15 cellular contexts compared by ENCODE assay signal in genomic region chr10:93462371-93462770, GRCh38. TPM values are rescaled to one million over a fixed set of nuclear protein-coding genes. Genes with fewer than 3 reads are reported as not detected.
DNase-seq lines count a peak whose midpoint lies in the region; ATAC-seq, FAIRE-seq and TF ChIP-seq lines count a peak whose summit lies in the region.
"Had no signal": no experiment of that assay in that cellular context is flagged by ENCODE, and none has a peak within 500 bp of the region (broad histone marks: within the 10 kb centered on the region; RNA-seq: fewer than 3 reads in every experiment).

No MANE protein-coding gene starts in this region.

- H3K4me3 Mint-ChIP-seq in endodermal cell: no peak overlapping the region
- H3K4me3 Mint-ChIP-seq: activated T-helper 1 cell treated with anti-CD3 and anti-CD28 coated beads, Interleukin-12 subunit alpha, Interleukin-12 subunit beta, Interleukin-2, Interleukin-4 antibody, amounts not matched to agents 30 ng/mL and 10 ng/mL and 1 ng/mL, durations not matched to agents 14 hours and 24 hours and 36 hours had no signal

- no peak for FAIRE-seq in A549 (lab: Jason Lieb, UNC)
- FAIRE-seq: small intestine had no signal

- H3K9ac ChIP-seq in endodermal cell (ENCODE audit: extremely low read depth, low read length, poor library complexity, severe bottlenecking): no peak overlapping the region

- H3K4me3 ChIP-seq in A549 (no peak overlapping the region), Panc1 (ENCODE audit: low read depth in 2 of 2, low read length in 2 of 2) (no peak overlapping the region), endodermal cell (ENCODE audit: low read length) (no peak overlapping the region)
- H3K4me3 ChIP-seq: body of pancreas, mucosa of descending colon had no signal

- intact Hi-C loops in Panc1 (cut with micrococcal nuclease; ENCODE audit: unreplicated experiment): no loop called here

- TF ChIP-seq POLR2A in A549 (IDR thresholded peaks at IDR 0.05; ENCODE audit: low read length): no peak

- H3K27ac Mint-ChIP-seq in endodermal cell: no peak overlapping the region

- TF ChIP-seq CTCF in A549 (IDR thresholded peaks at IDR 0.05): no peak
- TF ChIP-seq CTCF in Panc1 (IDR thresholded peaks at IDR 0.05): no peak
- no peak for TF ChIP-seq CTCF in endodermal cell (conservative IDR thresholded peaks at IDR 0.05)

- BruUV-seq in Panc1 (replicated peaks; lab: Mats Ljungman, UMichigan): TSS peak; percentile 27

- CTCF ChIA-PET in A549 (lab: Yijun Ruan, JAX) (interaction anchor here (1.5 to 41.4 kb wide), 8 partner anchors 9 to 80 kb away, joined by 3 to 924 read pairs (median 19); partner anchors contain the start of gene MYOF), Panc1 (lab: Charles Lee) (interaction anchor here (0.8 kb wide), 1 partner anchor 19 kb away, joined by 4 read pairs; no protein-coding TSS in a partner anchor)

- no peak for ATAC-seq in A549
- ATAC-seq in Panc1: no peak
- ATAC-seq: body of pancreas had no signal

- POLR2A ChIA-PET in A549 (lab: Yijun Ruan, JAX) (interaction anchor here (0.8 to 2.0 kb wide), 2 partner anchors 18 to 25 kb away, joined by 4 to 8 read pairs; no protein-coding TSS in a partner anchor), Panc1 (lab: Charles Lee) (interaction anchor here (0.8 to 2.1 kb wide), 4 partner anchors 16 to 25 kb away, joined by 3 to 4 read pairs (median 4); partner anchors contain the start of gene MYOF)

- H3K9me3 ChIP-seq in A549 (no peaks in the 10 kb centered on the region), Panc1 (ENCODE audit: control insufficient read depth, insufficient read depth, low read depth, low read length) (no peaks in the 10 kb centered on the region), endodermal cell (ENCODE audit: control insufficient read depth, low read length) (no peaks in the 10 kb centered on the region)
- H3K9me3 ChIP-seq: body of pancreas, mucosa of descending colon had no signal

- H3K4me2 ChIP-seq in A549: peak overlapping the region; percentile 93

- peaks cover 17% of the 10 kb centered on the region for H3K36me3 Mint-ChIP-seq in endodermal cell (ENCODE audit: low read depth)

- no peaks in the 10 kb centered on the region for H3K27me3 Mint-ChIP-seq in endodermal cell (ENCODE audit: insufficient read depth)

- H3K27ac ChIP-seq in A549: peak overlapping the region; percentile 96 to 99
- H3K27ac ChIP-seq in Panc1 (ENCODE audit: low read length): peak overlapping the region; percentile 100
- H3K27ac ChIP-seq in endodermal cell (ENCODE audit: low read depth, low read length): no peak overlapping the region

- no peak for TF ChIP-seq EP300 in A549 (IDR thresholded peaks at IDR 0.05)

- DNase-seq in A549 (ENCODE audit: low read depth in 1 of 2, low spot score in 1 of 2) (no peak), Panc1 (ENCODE audit: low read depth, low spot score) (no peak), endodermal cell (peak; percentile 19), renal cortical epithelial cell (ENCODE audit: low read depth) (peak; percentile 50), NCI-H748 treated with DMSO at 0.1 percent for 48 hours (lab: John Stamatoyannopoulos, UW) (no peak), DMS79 (lab: John Stamatoyannopoulos, UW) (no peak), NCI-H2029 (lab: John Stamatoyannopoulos, UW) (no peak)
- no peak for DNase-seq in NK-92 treated with Interleukin-12 subunit alpha and Interleukin-12 subunit beta, amount 100 ng/mL, for 24 hours (lab: John Stamatoyannopoulos, UW)
- DNase-seq: erythroblast, mucosa of descending colon, NCI-H1694, SIG-M5, small intestine had no signal

- 32% methylated on average over 2 of the region's 2 CpGs for WGBS in A549 (ENCODE audit: missing lambda C conversion rate)
- WGBS in endodermal cell (ENCODE audit: insufficient coverage in 1 of 2, insufficient read length in 1 of 2), 2 experiments: 42 to 45% methylated on average over 2 of the region's 2 CpGs

- TF ChIP-seq RAD21 in A549 (conservative IDR thresholded peaks at IDR 0.05 in 1 of 2, IDR thresholded peaks at IDR 0.05 in 1 of 2): no peak

- peaks cover 28% of the 10 kb centered on the region for H3K4me1 Mint-ChIP-seq in endodermal cell

- in situ Hi-C loops in Panc1 (cut with HindIII; ENCODE audit: low pct_unique_long_range_greater_than_20kb, low sequenced_read_pairs): no loop called here

- no peaks in the 10 kb centered on the region for H3K9me3 Mint-ChIP-seq in endodermal cell
- H3K9me3 Mint-ChIP-seq: activated T-helper 1 cell treated with anti-CD3 and anti-CD28 coated beads, Interleukin-12 subunit alpha, Interleukin-12 subunit beta, Interleukin-2, Interleukin-4 antibody, amounts not matched to agents 30 ng/mL and 10 ng/mL and 1 ng/mL, durations not matched to agents 14 hours and 24 hours and 36 hours had no signal

- H3K36me3 ChIP-seq in Panc1 (ENCODE audit: control insufficient read depth, insufficient read depth, low read length) (no peaks in the 10 kb centered on the region; the same call in 1 of the 2 replicates), endodermal cell (ENCODE audit: control insufficient read depth, insufficient read depth, low read length) (peaks cover 11% of the 10 kb centered on the region)

- H3K4me1 ChIP-seq in A549 (peaks cover 93% of the 10 kb centered on the region), Panc1 (ENCODE audit: control insufficient read depth, insufficient read depth, low read length) (peaks cover 90% of the 10 kb centered on the region), endodermal cell (ENCODE audit: control insufficient read depth, insufficient read depth, low read length) (no peaks in the 10 kb centered on the region)

- H3K27me3 ChIP-seq in Panc1 (ENCODE audit: control insufficient read depth, insufficient read depth, low read length): no peaks in the 10 kb centered on the region
- H3K27me3 ChIP-seq in endodermal cell (ENCODE audit: control insufficient read depth, insufficient read depth, low read length, poor library complexity, severe bottlenecking): no peaks in the 10 kb centered on the region
- H3K27me3 ChIP-seq: body of pancreas had no signal

TF ChIP-seq in A549, 52 proteins besides CTCF, POLR2A, EP300 and RAD21:
- TF ChIP-seq RCOR1 (IDR thresholded peaks at IDR 0.05; ENCODE audit: low read depth, low read length) (no peak), KDM5A (IDR thresholded peaks at IDR 0.05) (no peak), SREBF2 (IDR thresholded peaks at IDR 0.05) (no peak), EHMT2 (IDR thresholded peaks at IDR 0.05; ENCODE audit: low read depth) (no peak), RFX5 (IDR thresholded peaks at IDR 0.05) (no peak), HES2 (IDR thresholded peaks at IDR 0.05) (no peak), HDAC2 (IDR thresholded peaks at IDR 0.05) (no peak), HOXA7 (CRISPR knock-in tag; IDR thresholded peaks at IDR 0.05) (no peak), KDM1A (IDR thresholded peaks at IDR 0.05; ENCODE audit: low read depth) (no peak), HOXB5 (CRISPR knock-in tag; IDR thresholded peaks at IDR 0.05) (no peak), POLR2AphosphoS2 (conservative IDR thresholded peaks at IDR 0.05; ENCODE audit: low read length) (no peak), SMC3 (IDR thresholded peaks at IDR 0.05) (no peak), ZNF302 (CRISPR knock-in tag; IDR thresholded peaks at IDR 0.05) (no peak), HEYL (CRISPR knock-in tag; IDR thresholded peaks at IDR 0.05) (no peak), CHD4 (IDR thresholded peaks at IDR 0.05; ENCODE audit: borderline replicate concordance) (no peak), CEBPB (IDR thresholded peaks at IDR 0.05) (no peak), FOXS1 (CRISPR knock-in tag; IDR thresholded peaks at IDR 0.05) (no peak), MAX (IDR thresholded peaks at IDR 0.05) (no peak), JUNB (IDR thresholded peaks at IDR 0.05) (no peak)

RNA-seq across cellular contexts. Expression of gene MYOF, which starts 19.8 kb away (rescaled TPM):
- polyA plus RNA-seq in A549 (2011; rRNA removed): 229 and 265 TPM in 2 replicates
- polyA plus RNA-seq in A549 (2012; cell fraction: cytosol; rRNA removed): 117 TPM in 2 replicates
- polyA plus RNA-seq in A549 (2012; cell fraction: nucleus; rRNA removed): 127 and 200 TPM in 2 replicates
- 190 to 217 TPM (median 191 TPM) in 3 replicates for polyA plus RNA-seq in A549 (2017; fragmentation: RNase III; extraction: RNeasy Plus Mini Kit Qiagen cat#74134 plus additional on column Dnase treatment)
- 195 and 221 TPM in 2 replicates for polyA minus RNA-seq in A549 (2011; rRNA and poly(A)+ RNA removed)
- 376 TPM for total RNA-seq in Panc1 (2021; ENCODE audit: unreplicated experiment)
- 187 TPM for polyA plus RNA-seq in Panc1 (2012; ENCODE audit: insufficient read length)
- 10 to 100 TPM; 37.4 to 93.8 TPM for total RNA-seq in endodermal cell
- 15.6 TPM for polyA plus RNA-seq in endodermal cell (2013, experiment 1 of 2)
- polyA plus RNA-seq in endodermal cell (2013, experiment 2 of 2): 21.2 TPM
- 268 and 607 TPM in 2 replicates for total RNA-seq in renal cortical epithelial cell

RNA-seq across cellular contexts. Expression of gene CEP55, which starts 34.0 kb away (rescaled TPM):
- polyA plus RNA-seq in A549 (2011; rRNA removed) (63.5 and 87.0 TPM in 2 replicates), A549 (2017; fragmentation: RNase III; extraction: RNeasy Plus Mini Kit Qiagen cat#74134 plus additional on column Dnase treatment) (51.2 to 57.9 TPM (median 52.4 TPM) in 3 replicates)
- polyA plus RNA-seq in A549 (2012; cell fraction: cytosol; rRNA removed): 24.7 and 26.7 TPM in 2 replicates
- polyA plus RNA-seq in A549 (2012; cell fraction: nucleus; rRNA removed): 12.1 and 18.0 TPM in 2 replicates
- 12.0 and 13.0 TPM in 2 replicates for polyA minus RNA-seq in A549 (2011; rRNA and poly(A)+ RNA removed)
- total RNA-seq in Panc1 (2021; ENCODE audit: unreplicated experiment) (96.4 TPM), endodermal cell (10 to 100 TPM; 50.3 to 66.8 TPM), renal cortical epithelial cell (1.8 and 36.8 TPM in 2 replicates)
- polyA plus RNA-seq in Panc1 (2012; ENCODE audit: insufficient read length): 29.0 TPM
- 39.2 TPM for polyA plus RNA-seq in endodermal cell (2013, experiment 1 of 2)
- 45.6 TPM for polyA plus RNA-seq in endodermal cell (2013, experiment 2 of 2)
- total RNA-seq: body of pancreas had no signal

Comparison
In these comparisons a context has a peak if more than half of its experiments do, and no peak if none do; other contexts are left out.
1. DNase-seq: peak in endodermal cell (single experiment) and renal cortical epithelial cell (single experiment); none in A549 (0 of 2), Panc1 (single experiment), NK-92 treated with Interleukin-12 subunit alpha and Interleukin-12 subunit beta, amount 100 ng/mL, for 24 hours (single experiment), NCI-H748 treated with DMSO at 0.1 percent for 48 hours (single experiment), DMS79 (single experiment) and NCI-H2029 (single experiment).